24 cellular contexts compared by ENCODE assay signal in the genomic region with DNA sequence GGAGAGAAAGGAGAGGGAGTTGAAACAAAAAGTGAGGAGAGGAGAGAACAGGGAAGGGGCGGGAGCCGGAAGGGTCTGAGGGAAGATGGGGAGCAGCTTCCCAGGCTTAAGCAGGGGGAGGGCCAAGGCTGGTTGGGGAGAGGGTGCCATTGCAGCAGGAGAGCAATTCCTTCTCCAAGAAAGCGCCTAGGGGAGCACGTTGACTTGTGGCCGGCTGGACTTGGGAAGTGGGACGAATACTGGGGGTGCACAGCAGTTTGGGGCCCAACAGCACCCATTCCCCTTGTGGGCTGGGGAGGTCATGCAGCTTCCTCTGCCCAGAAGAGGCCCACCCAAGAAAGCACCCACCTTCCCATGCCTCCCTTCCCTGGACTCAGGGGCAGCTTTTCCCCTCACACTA. TPM values are rescaled to one million over a fixed set of nuclear protein-coding genes. Genes with fewer than 3 reads are reported as not detected.
"Had no signal": no experiment of that assay in that cellular context is flagged by ENCODE, and none has a peak within 500 bp of the region (broad histone marks: within the 10 kb centered on the region; RNA-seq: fewer than 3 reads in every experiment).

No MANE protein-coding gene starts in this region.

- H3K36me3 Mint-ChIP-seq: memory B cell, natural killer cell had no signal

- H3K9me3 Mint-ChIP-seq: activated CD4-positive, alpha-beta memory T cell treated with anti-CD3 and anti-CD28 coated beads, Interleukin-2, amount 10 ng/mL, durations not matched to agents 7 days and 5 days; memory B cell; natural killer cell had no signal

- H3K27ac Mint-ChIP-seq: activated CD4-positive, alpha-beta memory T cell treated with anti-CD3 and anti-CD28 coated beads, Interleukin-2, amount 10 ng/mL, durations not matched to agents 7 days and 5 days; activated CD8-positive, alpha-beta memory T cell treated with anti-CD3 and anti-CD28 coated beads, Interleukin-2, amount 10 ng/mL, durations not matched to agents 7 days and 5 days; memory B cell; natural killer cell had no signal

- H3K4me3 ChIP-seq: prostate gland had no signal

- H3K4me3 Mint-ChIP-seq: activated CD4-positive, alpha-beta memory T cell treated with anti-CD3 and anti-CD28 coated beads, Interleukin-2, amount 10 ng/mL, durations not matched to agents 7 days and 5 days; activated CD8-positive, alpha-beta memory T cell treated with anti-CD3 and anti-CD28 coated beads, Interleukin-2, amount 10 ng/mL, durations not matched to agents 7 days and 5 days; natural killer cell had no signal

- DNase-seq: activated CD4-positive, alpha-beta memory T cell treated with anti-CD3 and anti-CD28 coated beads, Interleukin-2, amount 10 ng/mL, durations not matched to agents 7 days and 5 days; activated CD4-positive, alpha-beta T cell treated with anti-CD3 and anti-CD28 coated beads for 48 hours; activated CD4-positive, CD25-positive, alpha-beta regulatory T cell; activated CD8-positive, alpha-beta memory T cell treated with anti-CD3 and anti-CD28 coated beads, Interleukin-2, amount 10 ng/mL, durations not matched to agents 7 days and 5 days; activated naive CD4-positive, alpha-beta T cell treated with Interleukin-2 at 50 U/mL for 16 hours; erythroblast; foreskin melanocyte; left ventricle myocardium superior; natural killer cell; stimulated activated CD4-positive, alpha-beta T cell treated with anti-CD3 and anti-CD28 coated beads, Interleukin-2, amount 100 ng/mL, for 24 hours; stimulated activated naive CD4-positive, alpha-beta T cell treated with Interleukin-2 at 50 U/mL for 16 hours; tibial artery had no signal

- H3K36me3 ChIP-seq: breast epithelium, prostate gland, right atrium auricular region, tibial artery had no signal

- ATAC-seq: activated CD8-positive, alpha-beta memory T cell treated with anti-CD3 and anti-CD28 coated beads, Interleukin-2, amount 10 ng/mL, durations not matched to agents 7 days and 5 days; left ventricle myocardium superior; natural killer cell had no signal

- FAIRE-seq: endometrium, urothelium cell line had no signal

- H3K9me3 ChIP-seq: breast epithelium, prostate gland, right atrium auricular region, tibial artery had no signal

- H3K27ac ChIP-seq: breast epithelium, coronary artery, prostate gland, right atrium auricular region, tibial artery had no signal

RNA-seq across cellular contexts. Expression of a gene that starts 9.6 kb away (rescaled TPM):
- total RNA-seq: aorta, breast epithelium, kidney epithelial cell, left ventricle myocardium superior, mucosa of gallbladder, osteocyte, prostate gland, right atrium auricular region, subcutaneous adipose tissue had no signal
- polyA plus RNA-seq: aorta had no signal

RNA-seq across cellular contexts. Expression of a gene that starts 58.1 kb away (rescaled TPM):
- total RNA-seq: activated CD4-positive, alpha-beta memory T cell treated with anti-CD3 and anti-CD28 coated beads, Interleukin-2, amount 10 ng/mL, durations not matched to agents 7 days and 5 days; activated CD8-positive, alpha-beta memory T cell treated with anti-CD3 and anti-CD28 coated beads, Interleukin-2, amount 10 ng/mL, durations not matched to agents 7 days and 5 days; mucosa of gallbladder; natural killer cell had no signal
